3 cellular contexts compared by ENCODE assay signal in genomic region chr11:72069200-72069599, GRCh38.
TF ChIP-seq lines count a peak whose summit lies in the region.

No MANE protein-coding gene starts in this region.

TF ChIP-seq in SK-N-SH, 30 proteins besides CTCF, POLR2A, EP300 and RAD21 (continues in another document):
- TF ChIP-seq CHD2 (IDR thresholded peaks at IDR 0.05; ENCODE audit: low read length, partially characterized antibody) (no peak), MEF2A (IDR thresholded peaks at IDR 0.05; ENCODE audit: borderline replicate concordance, low read depth) (no peak), ZBTB33 (IDR thresholded peaks at IDR 0.05; ENCODE audit: borderline replicate concordance, low read depth) (no peak), RFX5 (IDR thresholded peaks at IDR 0.05; ENCODE audit: low read length) (no peak), SMC3 (IDR thresholded peaks at IDR 0.05; ENCODE audit: low read depth, low read length) (no peak), USF2 (IDR thresholded peaks at IDR 0.05; ENCODE audit: borderline replicate concordance, low read depth, low read length) (no peak), TCF12 (IDR thresholded peaks at IDR 0.05) (no peak), FOXJ3 (CRISPR knock-in tag; IDR thresholded peaks at IDR 0.05) (no peak), SIN3A (IDR thresholded peaks at IDR 0.05; ENCODE audit: borderline replicate concordance, low read depth, low read length) (no peak), EZH2phosphoT487 (IDR thresholded peaks at IDR 0.05; ENCODE audit: borderline replicate concordance, low read depth) (no peak), NRF1 (IDR thresholded peaks at IDR 0.05; ENCODE audit: low read depth, low read length) (no peak), RCOR1 (IDR thresholded peaks at IDR 0.05; ENCODE audit: low read length) (no peak), GABPA (IDR thresholded peaks at IDR 0.05; ENCODE audit: low read depth) (no peak), TAF1 (IDR thresholded peaks at IDR 0.05; ENCODE audit: borderline replicate concordance, low read depth, low read length) (no peak), JUND (IDR thresholded peaks at IDR 0.05) (no peak), NFIC (IDR thresholded peaks at IDR 0.05; ENCODE audit: borderline replicate concordance) (no peak)
- TF ChIP-seq, protein P1, sequence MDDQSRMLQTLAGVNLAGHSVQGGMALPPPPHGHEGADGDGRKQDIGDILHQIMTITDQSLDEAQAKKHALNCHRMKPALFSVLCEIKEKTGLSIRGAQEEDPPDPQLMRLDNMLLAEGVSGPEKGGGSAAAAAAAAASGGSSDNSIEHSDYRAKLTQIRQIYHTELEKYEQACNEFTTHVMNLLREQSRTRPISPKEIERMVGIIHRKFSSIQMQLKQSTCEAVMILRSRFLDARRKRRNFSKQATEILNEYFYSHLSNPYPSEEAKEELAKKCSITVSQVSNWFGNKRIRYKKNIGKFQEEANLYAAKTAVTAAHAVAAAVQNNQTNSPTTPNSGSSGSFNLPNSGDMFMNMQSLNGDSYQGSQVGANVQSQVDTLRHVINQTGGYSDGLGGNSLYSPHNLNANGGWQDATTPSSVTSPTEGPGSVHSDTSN (IDR thresholded peaks at IDR 0.05) = no peak
- TF ChIP-seq, protein P2, sequence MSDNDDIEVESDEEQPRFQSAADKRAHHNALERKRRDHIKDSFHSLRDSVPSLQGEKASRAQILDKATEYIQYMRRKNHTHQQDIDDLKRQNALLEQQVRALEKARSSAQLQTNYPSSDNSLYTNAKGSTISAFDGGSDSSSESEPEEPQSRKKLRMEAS (IDR thresholded peaks at IDR 0.05; ENCODE audit: low read depth) = no peak

TF ChIP-seq in SK-N-SH treated with all-trans-retinoic acid at 6 μM for 48 hours, 23 proteins besides CTCF, POLR2A, EP300 and RAD21:
- TF ChIP-seq ZNF8 (CRISPR knock-in tag; IDR thresholded peaks at IDR 0.05) = no peak
- TF ChIP-seq RARB (CRISPR knock-in tag; IDR thresholded peaks at IDR 0.05) = no peak

TF ChIP-seq in GM12878, 131 proteins besides CTCF, POLR2A, EP300 and RAD21 (continues in another document):
- no peak for TF ChIP-seq ZBTB33 (IDR thresholded peaks at IDR 0.05)
- TF ChIP-seq ESRRA (IDR thresholded peaks at IDR 0.05; ENCODE audit: low read length) = no peak
- no peak for TF ChIP-seq CHD2 (IDR thresholded peaks at IDR 0.05; ENCODE audit: borderline replicate concordance, low read depth, low read length)
- TF ChIP-seq, protein P3, sequence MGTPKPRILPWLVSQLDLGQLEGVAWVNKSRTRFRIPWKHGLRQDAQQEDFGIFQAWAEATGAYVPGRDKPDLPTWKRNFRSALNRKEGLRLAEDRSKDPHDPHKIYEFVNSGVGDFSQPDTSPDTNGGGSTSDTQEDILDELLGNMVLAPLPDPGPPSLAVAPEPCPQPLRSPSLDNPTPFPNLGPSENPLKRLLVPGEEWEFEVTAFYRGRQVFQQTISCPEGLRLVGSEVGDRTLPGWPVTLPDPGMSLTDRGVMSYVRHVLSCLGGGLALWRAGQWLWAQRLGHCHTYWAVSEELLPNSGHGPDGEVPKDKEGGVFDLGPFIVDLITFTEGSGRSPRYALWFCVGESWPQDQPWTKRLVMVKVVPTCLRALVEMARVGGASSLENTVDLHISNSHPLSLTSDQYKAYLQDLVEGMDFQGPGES (IDR thresholded peaks at IDR 0.05) = no peak
- no peak for TF ChIP-seq NBN (IDR thresholded peaks at IDR 0.05)
- TF ChIP-seq MTA3 (IDR thresholded peaks at IDR 0.05; ENCODE audit: borderline replicate concordance, low read length) = no peak; the same call in 1 of the 2 replicates
- 0 out of 2 replicates have a peak, but pooled peaks have one; percentile 22 for TF ChIP-seq DPF2 (IDR thresholded peaks at IDR 0.05)
- TF ChIP-seq IKZF1 (conservative IDR thresholded peaks at IDR 0.05) = peak; percentile 48
- TF ChIP-seq SMAD5 (IDR thresholded peaks at IDR 0.05; ENCODE audit: low read depth) = no peak
- no peak for TF ChIP-seq TBL1XR1 (IDR thresholded peaks at IDR 0.05; ENCODE audit: low read depth, low read length)
- TF ChIP-seq MEF2A (IDR thresholded peaks at IDR 0.05; ENCODE audit: insufficient read depth, low read depth, low read length) = peak; percentile 63; the same call in 1 of the 2 replicates
- TF ChIP-seq, protein P4, sequence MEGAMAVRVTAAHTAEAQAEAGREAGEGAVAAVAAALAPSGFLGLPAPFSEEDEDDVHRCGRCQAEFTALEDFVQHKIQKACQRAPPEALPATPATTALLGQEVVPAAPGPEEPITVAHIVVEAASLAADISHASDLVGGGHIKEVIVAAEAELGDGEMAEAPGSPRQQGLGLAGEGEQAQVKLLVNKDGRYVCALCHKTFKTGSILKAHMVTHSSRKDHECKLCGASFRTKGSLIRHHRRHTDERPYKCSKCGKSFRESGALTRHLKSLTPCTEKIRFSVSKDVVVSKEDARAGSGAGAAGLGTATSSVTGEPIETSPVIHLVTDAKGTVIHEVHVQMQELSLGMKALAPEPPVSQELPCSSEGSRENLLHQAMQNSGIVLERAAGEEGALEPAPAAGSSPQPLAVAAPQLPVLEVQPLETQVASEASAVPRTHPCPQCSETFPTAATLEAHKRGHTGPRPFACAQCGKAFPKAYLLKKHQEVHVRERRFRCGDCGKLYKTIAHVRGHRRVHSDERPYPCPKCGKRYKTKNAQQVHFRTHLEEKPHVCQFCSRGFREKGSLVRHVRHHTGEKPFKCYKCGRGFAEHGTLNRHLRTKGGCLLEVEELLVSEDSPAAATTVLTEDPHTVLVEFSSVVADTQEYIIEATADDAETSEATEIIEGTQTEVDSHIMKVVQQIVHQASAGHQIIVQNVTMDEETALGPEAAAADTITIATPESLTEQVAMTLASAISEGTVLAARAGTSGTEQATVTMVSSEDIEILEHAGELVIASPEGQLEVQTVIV (IDR thresholded peaks at IDR 0.05; ENCODE audit: borderline replicate concordance, partially characterized antibody) = no peak
- no peak for TF ChIP-seq HDAC6 (IDR thresholded peaks at IDR 0.05; ENCODE audit: unreplicated experiment)
- TF ChIP-seq NFIC (IDR thresholded peaks at IDR 0.05; ENCODE audit: low read depth, low read length) = peak; percentile 44; the same call in 1 of the 2 replicates
- TF ChIP-seq, protein P5, sequence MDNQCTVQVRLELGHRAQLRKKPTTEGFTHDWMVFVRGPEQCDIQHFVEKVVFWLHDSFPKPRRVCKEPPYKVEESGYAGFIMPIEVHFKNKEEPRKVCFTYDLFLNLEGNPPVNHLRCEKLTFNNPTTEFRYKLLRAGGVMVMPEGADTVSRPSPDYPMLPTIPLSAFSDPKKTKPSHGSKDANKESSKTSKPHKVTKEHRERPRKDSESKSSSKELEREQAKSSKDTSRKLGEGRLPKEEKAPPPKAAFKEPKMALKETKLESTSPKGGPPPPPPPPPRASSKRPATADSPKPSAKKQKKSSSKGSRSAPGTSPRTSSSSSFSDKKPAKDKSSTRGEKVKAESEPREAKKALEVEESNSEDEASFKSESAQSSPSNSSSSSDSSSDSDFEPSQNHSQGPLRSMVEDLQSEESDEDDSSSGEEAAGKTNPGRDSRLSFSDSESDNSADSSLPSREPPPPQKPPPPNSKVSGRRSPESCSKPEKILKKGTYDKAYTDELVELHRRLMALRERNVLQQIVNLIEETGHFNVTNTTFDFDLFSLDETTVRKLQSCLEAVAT (IDR thresholded peaks at IDR 0.05) = no peak
- TF ChIP-seq, protein P6, sequence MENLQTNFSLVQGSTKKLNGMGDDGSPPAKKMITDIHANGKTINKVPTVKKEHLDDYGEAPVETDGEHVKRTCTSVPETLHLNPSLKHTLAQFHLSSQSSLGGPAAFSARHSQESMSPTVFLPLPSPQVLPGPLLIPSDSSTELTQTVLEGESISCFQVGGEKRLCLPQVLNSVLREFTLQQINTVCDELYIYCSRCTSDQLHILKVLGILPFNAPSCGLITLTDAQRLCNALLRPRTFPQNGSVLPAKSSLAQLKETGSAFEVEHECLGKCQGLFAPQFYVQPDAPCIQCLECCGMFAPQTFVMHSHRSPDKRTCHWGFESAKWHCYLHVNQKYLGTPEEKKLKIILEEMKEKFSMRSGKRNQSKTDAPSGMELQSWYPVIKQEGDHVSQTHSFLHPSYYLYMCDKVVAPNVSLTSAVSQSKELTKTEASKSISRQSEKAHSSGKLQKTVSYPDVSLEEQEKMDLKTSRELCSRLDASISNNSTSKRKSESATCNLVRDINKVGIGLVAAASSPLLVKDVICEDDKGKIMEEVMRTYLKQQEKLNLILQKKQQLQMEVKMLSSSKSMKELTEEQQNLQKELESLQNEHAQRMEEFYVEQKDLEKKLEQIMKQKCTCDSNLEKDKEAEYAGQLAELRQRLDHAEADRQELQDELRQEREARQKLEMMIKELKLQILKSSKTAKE (IDR thresholded peaks at IDR 0.05; ENCODE audit: low read depth, poor library complexity, severe bottlenecking) = no peak
- TF ChIP-seq RAD51 (IDR thresholded peaks at IDR 0.05) = no peak
- peak; percentile 76 for TF ChIP-seq RUNX3 (IDR thresholded peaks at IDR 0.05; ENCODE audit: low read length)
- TF ChIP-seq FOS (IDR thresholded peaks at IDR 0.05; ENCODE audit: borderline replicate concordance, extremely low read depth, insufficient read length) = no peak
- TF ChIP-seq FOXM1 (IDR thresholded peaks at IDR 0.05; ENCODE audit: low read depth, low read length) = no peak
- TF ChIP-seq NR2C1 (IDR thresholded peaks at IDR 0.05) = no peak
- TF ChIP-seq ZNF24 (IDR thresholded peaks at IDR 0.05) = no peak
- TF ChIP-seq EED (IDR thresholded peaks at IDR 0.05; ENCODE audit: low read depth) = no peak
- TF ChIP-seq IKZF2 (IDR thresholded peaks at IDR 0.05) = peak; percentile 59 to 70; a peak in 2 of 4 replicates
- no peak for TF ChIP-seq BMI1 (IDR thresholded peaks at IDR 0.05; ENCODE audit: borderline replicate concordance)
- TF ChIP-seq, protein P7, sequence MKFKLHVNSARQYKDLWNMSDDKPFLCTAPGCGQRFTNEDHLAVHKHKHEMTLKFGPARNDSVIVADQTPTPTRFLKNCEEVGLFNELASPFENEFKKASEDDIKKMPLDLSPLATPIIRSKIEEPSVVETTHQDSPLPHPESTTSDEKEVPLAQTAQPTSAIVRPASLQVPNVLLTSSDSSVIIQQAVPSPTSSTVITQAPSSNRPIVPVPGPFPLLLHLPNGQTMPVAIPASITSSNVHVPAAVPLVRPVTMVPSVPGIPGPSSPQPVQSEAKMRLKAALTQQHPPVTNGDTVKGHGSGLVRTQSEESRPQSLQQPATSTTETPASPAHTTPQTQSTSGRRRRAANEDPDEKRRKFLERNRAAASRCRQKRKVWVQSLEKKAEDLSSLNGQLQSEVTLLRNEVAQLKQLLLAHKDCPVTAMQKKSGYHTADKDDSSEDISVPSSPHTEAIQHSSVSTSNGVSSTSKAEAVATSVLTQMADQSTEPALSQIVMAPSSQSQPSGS (IDR thresholded peaks at IDR 0.05; ENCODE audit: low read length) = no peak
- TF ChIP-seq SUPT20H (IDR thresholded peaks at IDR 0.05; ENCODE audit: borderline replicate concordance, control insufficient read depth, low read depth, low read length) = no peak
- TF ChIP-seq, protein P8, sequence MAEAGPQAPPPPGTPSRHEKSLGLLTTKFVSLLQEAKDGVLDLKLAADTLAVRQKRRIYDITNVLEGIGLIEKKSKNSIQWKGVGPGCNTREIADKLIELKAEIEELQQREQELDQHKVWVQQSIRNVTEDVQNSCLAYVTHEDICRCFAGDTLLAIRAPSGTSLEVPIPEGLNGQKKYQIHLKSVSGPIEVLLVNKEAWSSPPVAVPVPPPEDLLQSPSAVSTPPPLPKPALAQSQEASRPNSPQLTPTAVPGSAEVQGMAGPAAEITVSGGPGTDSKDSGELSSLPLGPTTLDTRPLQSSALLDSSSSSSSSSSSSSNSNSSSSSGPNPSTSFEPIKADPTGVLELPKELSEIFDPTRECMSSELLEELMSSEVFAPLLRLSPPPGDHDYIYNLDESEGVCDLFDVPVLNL (IDR thresholded peaks at IDR 0.05; ENCODE audit: low read depth, low read length) = no peak
- 0 out of 2 replicates have a peak, but pooled peaks have one; percentile 55 for TF ChIP-seq ZBED1 (IDR thresholded peaks at IDR 0.05; ENCODE audit: borderline replicate concordance)
- TF ChIP-seq CEBPB (IDR thresholded peaks at IDR 0.05; ENCODE audit: borderline replicate concordance in 1 of 2, low read depth in 2 of 2, low read length in 2 of 2) = no peak
- TF ChIP-seq JUND (IDR thresholded peaks at IDR 0.05; ENCODE audit: low read depth, low read length) = no peak
- TF ChIP-seq NFXL1 (IDR thresholded peaks at IDR 0.05; ENCODE audit: borderline replicate concordance) = no peak
- peak; percentile 22 for TF ChIP-seq MEF2B (IDR thresholded peaks at IDR 0.05; ENCODE audit: partially characterized antibody, poor library complexity, severe bottlenecking)
- TF ChIP-seq RELB (IDR thresholded peaks at IDR 0.05; ENCODE audit: low read depth) = 0 out of 2 replicates have a peak, but pooled peaks have one; percentile 34
- TF ChIP-seq IRF4 (IDR thresholded peaks at IDR 0.05; ENCODE audit: low read depth, low read length) = no peak
- TF ChIP-seq RELA (IDR thresholded peaks at IDR 0.05; ENCODE audit: borderline replicate concordance, partially characterized antibody) = no peak
- peak; percentile 25; the same call in 1 of the 2 replicates for TF ChIP-seq SPI1 (IDR thresholded peaks at IDR 0.05; ENCODE audit: borderline replicate concordance, insufficient read depth, low read depth, low read length)
- no peak for TF ChIP-seq ATF7 (IDR thresholded peaks at IDR 0.05; ENCODE audit: low read depth)
- peak; percentile 21; the same call in 1 of the 2 replicates for TF ChIP-seq MTA2 (IDR thresholded peaks at IDR 0.05; ENCODE audit: low read depth)
- no peak for TF ChIP-seq STAT3 (IDR thresholded peaks at IDR 0.05; ENCODE audit: low read depth, low read length)
